In genomic region chr7:47816647-47817046, GRCh38 we compare ENCODE assay signal across 22 cellular contexts.
DNase-seq lines count a peak whose midpoint lies in the region; ATAC-seq and TF ChIP-seq lines count a peak whose summit lies in the region.
"Had no signal": no experiment of that assay in that cellular context is flagged by ENCODE, and none has a peak within 500 bp of the region (broad histone marks: within the 10 kb centered on the region; RNA-seq: fewer than 3 reads in every experiment).

No MANE protein-coding gene starts in this region.

- TF ChIP-seq RAD21 in SK-N-SH (IDR thresholded peaks at IDR 0.05; ENCODE audit: low read length): no peak

- TF ChIP-seq CTCF in SK-N-SH (IDR thresholded peaks at IDR 0.05) (no peak), fibroblast of mammary gland (conservative IDR thresholded peaks at IDR 0.05; ENCODE audit: control insufficient read depth, insufficient read depth, low read depth, low read length) (no peak)

- WGBS in SK-N-SH (ENCODE audit: low lambda C conversion rate): 69% methylated on average over 4 of the region's 4 CpGs

- ATAC-seq in SK-N-SH treated with all-trans-retinoic acid at 6 μM for 48 hours: no peak; the same call in 2 of the 3 replicates
- ATAC-seq in GM18505 (IDR thresholded peaks at IDR 0.05; ENCODE audit: unreplicated experiment): no peak
- ATAC-seq: body of pancreas, foreskin keratinocyte had no signal

- CTCF ChIA-PET in SK-N-SH (lab: Yijun Ruan, JAX): interaction anchor here (1.5 to 16.2 kb wide), 2 partner anchors 294 to 550 kb away, joined by 4 to 275 read pairs; no protein-coding TSS in a partner anchor

- H3K9me2 ChIP-seq in SK-N-SH: no peaks in the 10 kb centered on the region

- POLR2A ChIA-PET in SK-N-SH (lab: Yijun Ruan, JAX): no interaction called here

- DNase-seq in SK-N-SH (no peak), NCI-H69 (lab: John Stamatoyannopoulos, UW) (peak; percentile 19), fibroblast of mammary gland (ENCODE audit: low read depth) (peak; percentile 87), stromal cell of bone marrow (ENCODE audit: low read depth) (peak; percentile 73), NCI-H2107 (lab: John Stamatoyannopoulos, UW) (no peak)
- no peak for DNase-seq in activated CD4-positive, alpha-beta T cell treated with anti-CD3 and anti-CD28 coated beads for 1 hour
- DNase-seq: body of pancreas; CD4-positive, alpha-beta T cell; effector memory CD4-positive, alpha-beta T cell; foreskin keratinocyte; mesendoderm; NCI-H2081; NCI-H526 treated with DMSO at 0.1 percent for 48 hours; PC-9; sigmoid colon; stimulated activated CD4-positive, alpha-beta T cell treated with anti-CD3 and anti-CD28 coated beads, Interleukin-4, amount 100 ng/mL, for 1 hour; stimulated activated CD8-positive, alpha-beta memory T cell treated with anti-CD3 and anti-CD28 coated beads, Interleukin-4, amount 100 ng/mL, for 48 hours; T-helper 1 cell; WERI-Rb-1 had no signal

- peaks cover 5% of the 10 kb centered on the region for H3F3A ChIP-seq in SK-N-SH (replicated peaks; ENCODE audit: insufficient read depth)

- no peaks in the 10 kb centered on the region for H3K27me3 ChIP-seq in SK-N-SH (ENCODE audit: insufficient read depth)
- H3K27me3 ChIP-seq: body of pancreas, foreskin keratinocyte, sigmoid colon had no signal

- TF ChIP-seq EP300 in SK-N-SH (IDR thresholded peaks at IDR 0.05; ENCODE audit: borderline replicate concordance in 1 of 2, low read depth in 1 of 2, low read length in 1 of 2): no peak; a peak in 1 of 4 replicates

- H3K4me3 ChIP-seq in SK-N-SH (ENCODE audit: low read depth in 2 of 2, low read length in 1 of 2): no peak overlapping the region
- no peak overlapping the region for H3K4me3 ChIP-seq in fibroblast of mammary gland (ENCODE audit: control insufficient read depth, low read depth, low read length)
- H3K4me3 ChIP-seq: body of pancreas, PC-9, sigmoid colon had no signal

- H4K20me1 ChIP-seq in SK-N-SH (ENCODE audit: insufficient read depth): no peaks in the 10 kb centered on the region

- H3K4me2 ChIP-seq in SK-N-SH: no peak overlapping the region
- H3K4me2 ChIP-seq: PC-9 had no signal

- H2AFZ ChIP-seq in SK-N-SH (ENCODE audit: low read depth): no peak overlapping the region
- H2AFZ ChIP-seq: PC-9 had no signal

- H3K36me3 ChIP-seq in SK-N-SH (replicated peaks in 1 of 2; ENCODE audit: control insufficient read depth in 1 of 2, insufficient read depth in 2 of 2, low read length in 1 of 2): no peaks in the 10 kb centered on the region
- H3K36me3 ChIP-seq: sigmoid colon, WERI-Rb-1 had no signal

- no peaks in the 10 kb centered on the region for H3K9me3 ChIP-seq in SK-N-SH
- H3K9me3 ChIP-seq: body of pancreas, sigmoid colon had no signal

- no peak overlapping the region; the same call in 1 of the 2 replicates for H3K9ac ChIP-seq in SK-N-SH

- peaks cover 7 to 14% of the 10 kb centered on the region in 2 experiments; a peak in 2 of 4 replicates for H3K4me1 ChIP-seq in SK-N-SH (ENCODE audit: control insufficient read depth in 1 of 2, insufficient read depth in 2 of 2, low read depth in 1 of 2, low read length in 1 of 2)
- H3K4me1 ChIP-seq: body of pancreas, foreskin keratinocyte had no signal

- no peaks in the 10 kb centered on the region for H3K79me2 ChIP-seq in SK-N-SH (ENCODE audit: insufficient read depth)

- TF ChIP-seq POLR2A in GM18505 (IDR thresholded peaks at IDR 0.05; ENCODE audit: borderline replicate concordance, extremely low read depth, insufficient read depth, insufficient read length): no peak

- H3K27ac ChIP-seq in SK-N-SH (ENCODE audit: low read depth in 2 of 2, low read length in 1 of 2): peak overlapping the region in 1 of 2 experiments; percentile 29; a peak in 2 of 4 replicates
- H3K27ac ChIP-seq: 22Rv1, body of pancreas, foreskin keratinocyte, PC-9, sigmoid colon, WERI-Rb-1 had no signal

TF ChIP-seq in SK-N-SH, 30 proteins besides CTCF, POLR2A, EP300 and RAD21:
- TF ChIP-seq SIN3A (IDR thresholded peaks at IDR 0.05; ENCODE audit: borderline replicate concordance, low read depth, low read length) (no peak), CHD2 (IDR thresholded peaks at IDR 0.05; ENCODE audit: low read length, partially characterized antibody) (no peak), JUND (IDR thresholded peaks at IDR 0.05) (peak; percentile 41; the same call in 1 of the 2 replicates), MEF2A (IDR thresholded peaks at IDR 0.05; ENCODE audit: borderline replicate concordance, low read depth) (no peak), TCF12 (IDR thresholded peaks at IDR 0.05) (peak; percentile 14; the same call in 1 of the 2 replicates), YY1 (IDR thresholded peaks at IDR 0.05; ENCODE audit: low read depth) (no peak), FOSL2 (IDR thresholded peaks at IDR 0.05; ENCODE audit: borderline replicate concordance, low read depth) (peak; percentile 67; the same call in 1 of the 2 replicates)

TF ChIP-seq in SK-N-SH treated with all-trans-retinoic acid at 6 μM for 48 hours, 23 proteins besides CTCF, POLR2A, EP300 and RAD21:
- TF ChIP-seq, protein P1, sequence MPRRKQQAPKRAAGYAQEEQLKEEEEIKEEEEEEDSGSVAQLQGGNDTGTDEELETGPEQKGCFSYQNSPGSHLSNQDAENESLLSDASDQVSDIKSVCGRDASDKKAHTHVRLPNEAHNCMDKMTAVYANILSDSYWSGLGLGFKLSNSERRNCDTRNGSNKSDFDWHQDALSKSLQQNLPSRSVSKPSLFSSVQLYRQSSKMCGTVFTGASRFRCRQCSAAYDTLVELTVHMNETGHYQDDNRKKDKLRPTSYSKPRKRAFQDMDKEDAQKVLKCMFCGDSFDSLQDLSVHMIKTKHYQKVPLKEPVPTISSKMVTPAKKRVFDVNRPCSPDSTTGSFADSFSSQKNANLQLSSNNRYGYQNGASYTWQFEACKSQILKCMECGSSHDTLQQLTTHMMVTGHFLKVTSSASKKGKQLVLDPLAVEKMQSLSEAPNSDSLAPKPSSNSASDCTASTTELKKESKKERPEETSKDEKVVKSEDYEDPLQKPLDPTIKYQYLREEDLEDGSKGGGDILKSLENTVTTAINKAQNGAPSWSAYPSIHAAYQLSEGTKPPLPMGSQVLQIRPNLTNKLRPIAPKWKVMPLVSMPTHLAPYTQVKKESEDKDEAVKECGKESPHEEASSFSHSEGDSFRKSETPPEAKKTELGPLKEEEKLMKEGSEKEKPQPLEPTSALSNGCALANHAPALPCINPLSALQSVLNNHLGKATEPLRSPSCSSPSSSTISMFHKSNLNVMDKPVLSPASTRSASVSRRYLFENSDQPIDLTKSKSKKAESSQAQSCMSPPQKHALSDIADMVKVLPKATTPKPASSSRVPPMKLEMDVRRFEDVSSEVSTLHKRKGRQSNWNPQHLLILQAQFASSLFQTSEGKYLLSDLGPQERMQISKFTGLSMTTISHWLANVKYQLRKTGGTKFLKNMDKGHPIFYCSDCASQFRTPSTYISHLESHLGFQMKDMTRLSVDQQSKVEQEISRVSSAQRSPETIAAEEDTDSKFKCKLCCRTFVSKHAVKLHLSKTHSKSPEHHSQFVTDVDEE (CRISPR knock-in tag; IDR thresholded peaks at IDR 0.05): no peak
- no peak for TF ChIP-seq ISL1 (CRISPR knock-in tag; IDR thresholded peaks at IDR 0.05)
- TF ChIP-seq, protein P2, sequence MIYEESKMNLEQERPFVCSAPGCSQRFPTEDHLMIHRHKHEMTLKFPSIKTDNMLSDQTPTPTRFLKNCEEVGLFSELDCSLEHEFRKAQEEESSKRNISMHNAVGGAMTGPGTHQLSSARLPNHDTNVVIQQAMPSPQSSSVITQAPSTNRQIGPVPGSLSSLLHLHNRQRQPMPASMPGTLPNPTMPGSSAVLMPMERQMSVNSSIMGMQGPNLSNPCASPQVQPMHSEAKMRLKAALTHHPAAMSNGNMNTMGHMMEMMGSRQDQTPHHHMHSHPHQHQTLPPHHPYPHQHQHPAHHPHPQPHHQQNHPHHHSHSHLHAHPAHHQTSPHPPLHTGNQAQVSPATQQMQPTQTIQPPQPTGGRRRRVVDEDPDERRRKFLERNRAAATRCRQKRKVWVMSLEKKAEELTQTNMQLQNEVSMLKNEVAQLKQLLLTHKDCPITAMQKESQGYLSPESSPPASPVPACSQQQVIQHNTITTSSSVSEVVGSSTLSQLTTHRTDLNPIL (CRISPR knock-in tag; IDR thresholded peaks at IDR 0.05; ENCODE audit: low read depth): no peak
- no peak for TF ChIP-seq ZC3H10 (CRISPR knock-in tag; IDR thresholded peaks at IDR 0.05)

Comparison
In these comparisons a context has a peak if more than half of its experiments do, and no peak if none do; other contexts are left out.
1. DNase-seq: peak in NCI-H69 (single experiment), fibroblast of mammary gland (single experiment) and stromal cell of bone marrow (single experiment); none in SK-N-SH (single experiment), NCI-H2107 (single experiment) and activated CD4-positive, alpha-beta T cell treated with anti-CD3 and anti-CD28 coated beads for 1 hour (single experiment).